31 cellular contexts compared by ENCODE assay signal in the genomic region with DNA sequence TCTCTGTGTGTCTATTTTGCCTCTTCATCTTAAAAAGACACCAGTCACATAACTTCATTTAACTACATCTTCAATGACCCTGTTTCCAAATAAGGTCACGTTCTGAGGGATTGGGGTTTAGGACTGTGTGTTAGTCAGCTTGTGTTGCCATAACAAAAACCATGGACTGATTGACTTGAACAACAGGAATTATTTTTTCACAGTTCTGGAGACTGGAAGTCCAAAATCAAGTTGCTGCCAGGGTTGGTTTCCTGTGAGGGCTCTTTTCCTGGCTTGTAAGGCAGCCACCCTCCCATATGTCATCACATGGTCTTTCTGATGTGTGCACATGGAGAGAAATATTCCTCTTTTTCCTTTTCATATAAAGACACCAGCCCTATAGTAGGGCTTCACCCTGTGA. TPM values are rescaled to one million over a fixed set of nuclear protein-coding genes. Genes with fewer than 3 reads are reported as not detected.
DNase-seq lines count a peak whose midpoint lies in the region; ATAC-seq and TF ChIP-seq lines count a peak whose summit lies in the region.
"Had no signal": no experiment of that assay in that cellular context is flagged by ENCODE, and none has a peak within 500 bp of the region (broad histone marks: within the 10 kb centered on the region; RNA-seq: fewer than 3 reads in every experiment).

No MANE protein-coding gene starts in this region.

- H4K20me1 ChIP-seq in IMR-90 (ENCODE audit: insufficient read depth, low read length) (peaks cover 7% of the 10 kb centered on the region; the same call in 1 of the 2 replicates), osteoblast (ENCODE audit: insufficient read depth, low read length) (peaks cover 3% of the 10 kb centered on the region)

- intact Hi-C loops in IMR-90 (cut with micrococcal nuclease), result no loop called here

- H3K4me1 ChIP-seq in IMR-90 (ENCODE audit: control insufficient read depth, insufficient read depth, low read length) (no peaks in the 10 kb centered on the region), osteoblast (ENCODE audit: insufficient read depth, low read length) (peaks cover 12% of the 10 kb centered on the region)

- H2AK9ac ChIP-seq in IMR-90 (replicated peaks; ENCODE audit: low read depth, low read length, poor library complexity), result no peak overlapping the region

- H2BK20ac ChIP-seq in IMR-90 (ENCODE audit: low read depth, low read length), result no peak overlapping the region

- no peak overlapping the region for H3K14ac ChIP-seq in IMR-90 (replicated peaks; ENCODE audit: low read depth, low read length)

- peaks cover 14% of the 10 kb centered on the region for H3K79me2 ChIP-seq in osteoblast (ENCODE audit: insufficient read depth, low read length)

- TF ChIP-seq RAD21 in IMR-90 (IDR thresholded peaks at IDR 0.05; ENCODE audit: low read length), result no peak

- DNase-seq in EH (ENCODE audit: low read depth) (peak; percentile 18), IMR-90 (no peak), chondrocyte (ENCODE audit: low spot score) (no peak), hepatic stellate cell (ENCODE audit: low spot score) (no peak), DMS153 treated with DMSO at 0.1 percent for 48 hours (lab: John Stamatoyannopoulos, UW; ENCODE audit: unreplicated experiment) (no peak), osteoblast (ENCODE audit: insufficient read length, low spot score, missing footprints) (no peak)
- DNase-seq in activated CD8-positive, alpha-beta memory T cell treated with anti-CD3 and anti-CD28 coated beads, Interleukin-2, amount 50 U/mL, for 48 hours, result no peak
- DNase-seq: activated CD4-positive, alpha-beta T cell treated with anti-CD3 and anti-CD28 coated beads for 4 hours; activated CD8-positive, alpha-beta T cell treated with anti-CD3 and anti-CD28 coated beads, Interleukin-2, amount 10 ng/mL, durations not matched to agents 7 days and 5 days; activated gamma-delta T cell treated with Interleukin-2 at 50 U/mL for 16 hours; activated naive CD8-positive, alpha-beta T cell treated with anti-CD3 and anti-CD28 coated beads, Interleukin-2, amount 10 ng/mL, durations not matched to agents 7 days and 5 days; caudate nucleus; CD4-positive, alpha-beta T cell; endodermal cell; esophagus squamous epithelium; H7; heart right ventricle; mucosa of descending colon; NCI-H1417 treated with DMSO at 0.1 percent for 48 hours; NCI-H2081; NCI-H2227 treated with DMSO at 0.1 percent for 48 hours; NCI-H526; PC-3; stimulated activated CD4-positive, alpha-beta T cell treated with anti-CD3 and anti-CD28 coated beads, Interleukin-1b, Interleukin-23, amount 100 ng/mL, for 48 hours had no signal

- CTCF ChIA-PET in IMR-90 (lab: Yijun Ruan, JAX), result no interaction called here

- POLR2A ChIA-PET in IMR-90 (lab: Charles Lee; ENCODE audit: unreplicated experiment), result no interaction called here

- dilution Hi-C loops in IMR-90 (cut with HindIII; ENCODE audit: low sequenced_read_pairs, unreplicated experiment), result no loop called here

- no peak overlapping the region for H2BK15ac ChIP-seq in IMR-90 (ENCODE audit: low read depth, low read length)

- H3K36me3 Mint-ChIP-seq in chondrocyte (ENCODE audit: low read depth), result peaks cover 12% of the 10 kb centered on the region
- peaks cover 31% of the 10 kb centered on the region for H3K36me3 Mint-ChIP-seq in nephron (ENCODE audit: low read depth)
- H3K36me3 Mint-ChIP-seq: natural killer cell treated with Interleukin-12 subunit alpha and Interleukin-12 subunit beta and Interleukin-15 and Interleukin-18, amount 100 ng/mL, for 72 hours had no signal

- in situ Hi-C loops in IMR-90 (cut with MboI; ENCODE audit: low sequenced_read_pairs), result no loop called here

- H4K91ac ChIP-seq in IMR-90 (ENCODE audit: insufficient read depth, low read depth, low read length), result no peak overlapping the region

- peak overlapping the region; percentile 1 for H3K27ac Mint-ChIP-seq in chondrocyte (ENCODE audit: unreplicated experiment)
- peak overlapping the region; percentile 10 to 97 (median 22) for H3K27ac Mint-ChIP-seq in nephron
- H3K27ac Mint-ChIP-seq: activated CD8-positive, alpha-beta T cell treated with anti-CD3 and anti-CD28 coated beads, Interleukin-2, amount 10 ng/mL, durations not matched to agents 7 days and 5 days; activated naive CD8-positive, alpha-beta T cell treated with anti-CD3 and anti-CD28 coated beads, Interleukin-2, amount 10 ng/mL, durations not matched to agents 7 days and 5 days; CD4-positive, alpha-beta T cell; endodermal cell; natural killer cell treated with Interleukin-12 subunit alpha and Interleukin-12 subunit beta and Interleukin-15 and Interleukin-18, amount 100 ng/mL, for 72 hours; stimulated activated naive CD8-positive, alpha-beta T cell treated with anti-CD3 and anti-CD28 coated beads, Interleukin-15, Interleukin-2, amounts not matched to agents 100 ng/mL and 50 ng/mL, for 24 hours had no signal

- H3K36me3 ChIP-seq in IMR-90 (ENCODE audit: control insufficient read depth, insufficient read depth, low read length), result peaks cover 4% of the 10 kb centered on the region
- no peaks in the 10 kb centered on the region for H3K36me3 ChIP-seq in osteoblast (ENCODE audit: insufficient read depth, low read length)

- H3K27ac ChIP-seq in IMR-90 (ENCODE audit: insufficient read depth, low read length), result no peak overlapping the region
- H3K27ac ChIP-seq in osteoblast (ENCODE audit: low read depth, low read length), result no peak overlapping the region
- H3K27ac ChIP-seq: A549, esophagus squamous epithelium, KMS-11 had no signal

- H3K56ac ChIP-seq in IMR-90 (ENCODE audit: extremely low read depth, insufficient read depth, low read length), result no peak overlapping the region

- H3K9me1 ChIP-seq in IMR-90 (ENCODE audit: insufficient read depth, low read length), result no peaks in the 10 kb centered on the region; the same call in 1 of the 2 replicates

- TF ChIP-seq CTCF in IMR-90 (conservative IDR thresholded peaks at IDR 0.05; ENCODE audit: low read depth, low read length) (no peak), chondrocyte (IDR thresholded peaks at IDR 0.05) (no peak), nephron (IDR thresholded peaks at IDR 0.05; ENCODE audit: unreplicated experiment in 3 of 3) (no peak), osteoblast (IDR thresholded peaks at IDR 0.05; ENCODE audit: extremely low read depth, low read depth, low read length) (no peak)

- no peaks in the 10 kb centered on the region for H3K27me3 Mint-ChIP-seq in chondrocyte (ENCODE audit: low read depth)
- H3K27me3 Mint-ChIP-seq in nephron (ENCODE audit: low read depth), result no peaks in the 10 kb centered on the region
- H3K27me3 Mint-ChIP-seq: activated naive CD8-positive, alpha-beta T cell treated with anti-CD3 and anti-CD28 coated beads, Interleukin-2, amount 10 ng/mL, durations not matched to agents 7 days and 5 days; CD4-positive, alpha-beta T cell; natural killer cell treated with Interleukin-12 subunit alpha and Interleukin-12 subunit beta and Interleukin-15 and Interleukin-18, amount 100 ng/mL, for 72 hours; stimulated activated naive CD8-positive, alpha-beta T cell treated with anti-CD3 and anti-CD28 coated beads, Interleukin-15, Interleukin-2, amounts not matched to agents 100 ng/mL and 50 ng/mL, for 24 hours had no signal

- peak overlapping the region; percentile 13; the same call in 1 of the 2 replicates for H2AK5ac ChIP-seq in IMR-90 (ENCODE audit: low read depth, low read length)

- H3K9me3 ChIP-seq in IMR-90 (ENCODE audit: control insufficient read depth, insufficient read depth, low read length) (no peaks in the 10 kb centered on the region), osteoblast (ENCODE audit: low read depth, low read length) (no peaks in the 10 kb centered on the region)
- H3K9me3 ChIP-seq: A549, esophagus squamous epithelium, mucosa of descending colon had no signal

- no CpG with 5 or more reads among the region's 1 CpG for WGBS in IMR-90 (ENCODE audit: extremely low coverage in 2 of 2, insufficient read length in 1 of 2), 2 experiments

- H3K27me3 ChIP-seq in IMR-90 (ENCODE audit: control insufficient read depth, insufficient read depth, low read length) (no peaks in the 10 kb centered on the region), osteoblast (ENCODE audit: insufficient read depth, low read length) (no peaks in the 10 kb centered on the region)
- H3K27me3 ChIP-seq: esophagus squamous epithelium, heart right ventricle had no signal

- H2AFZ ChIP-seq in IMR-90 (replicated peaks; ENCODE audit: low read length, poor library complexity) (no peak overlapping the region), osteoblast (ENCODE audit: low read length) (no peak overlapping the region)

- H3K9me3 Mint-ChIP-seq in chondrocyte (ENCODE audit: low read depth) (no peaks in the 10 kb centered on the region), nephron (no peaks in the 10 kb centered on the region)
- H3K9me3 Mint-ChIP-seq: activated naive CD8-positive, alpha-beta T cell treated with anti-CD3 and anti-CD28 coated beads, Interleukin-2, amount 10 ng/mL, durations not matched to agents 7 days and 5 days; CD4-positive, alpha-beta T cell; endodermal cell; natural killer cell treated with Interleukin-12 subunit alpha and Interleukin-12 subunit beta and Interleukin-15 and Interleukin-18, amount 100 ng/mL, for 72 hours; stimulated activated naive CD8-positive, alpha-beta T cell treated with anti-CD3 and anti-CD28 coated beads, Interleukin-15, Interleukin-2, amounts not matched to agents 100 ng/mL and 50 ng/mL, for 24 hours had no signal

- H3K4me1 Mint-ChIP-seq in chondrocyte (ENCODE audit: low read depth) (peaks cover 70% of the 10 kb centered on the region), nephron (peaks cover 47% of the 10 kb centered on the region)

- no peak overlapping the region for H4K8ac ChIP-seq in IMR-90 (ENCODE audit: low read depth in 2 of 2, low read length in 2 of 2)

- no peak overlapping the region for H2BK5ac ChIP-seq in IMR-90 (ENCODE audit: low read depth, low read length, poor library complexity, severe bottlenecking)

- ATAC-seq in IMR-90 (ENCODE audit: low read depth), result no peak
- ATAC-seq: A549; activated CD8-positive, alpha-beta T cell treated with anti-CD3 and anti-CD28 coated beads, Interleukin-2, amount 10 ng/mL, durations not matched to agents 7 days and 5 days; mucosa of descending colon; natural killer cell treated with Interleukin-12 subunit alpha and Interleukin-12 subunit beta and Interleukin-15 and Interleukin-18, amount 100 ng/mL, for 72 hours; PC-3; Right ventricle myocardium inferior; SK-N-SH treated with all-trans-retinoic acid at 6 μM for 48 hours had no signal

- H3K18ac ChIP-seq in IMR-90 (ENCODE audit: low read depth, low read length), result no peak overlapping the region

- no peak overlapping the region for H3K23ac ChIP-seq in IMR-90 (ENCODE audit: low read depth, low read length)

- no peak overlapping the region for H3K9ac ChIP-seq in IMR-90 (ENCODE audit: low read depth, low read length)
- H3K9ac ChIP-seq: KMS-11 had no signal

- peaks cover 17 to 47% of the 10 kb centered on the region in 2 experiments for H3K79me1 ChIP-seq in IMR-90 (ENCODE audit: low read depth in 1 of 2, low read length in 2 of 2)

- H3K4me3 ChIP-seq in IMR-90 (ENCODE audit: insufficient read depth, low read depth, low read length), result no peak overlapping the region
- H3K4me3 ChIP-seq in osteoblast (ENCODE audit: insufficient read depth, low read length), result no peak overlapping the region
- H3K4me3 ChIP-seq: A549, esophagus squamous epithelium, heart right ventricle, mucosa of descending colon had no signal

- no peak overlapping the region for H3K4me2 ChIP-seq in IMR-90 (ENCODE audit: low read depth, low read length)
- H3K4me2 ChIP-seq in osteoblast (ENCODE audit: insufficient read depth, low read length), result no peak overlapping the region
- H3K4me2 ChIP-seq: A549, KMS-11 had no signal

- no peak overlapping the region for H3K4me3 Mint-ChIP-seq in chondrocyte (ENCODE audit: unreplicated experiment)
- H3K4me3 Mint-ChIP-seq in nephron, result no peak overlapping the region
- H3K4me3 Mint-ChIP-seq: activated CD8-positive, alpha-beta T cell treated with anti-CD3 and anti-CD28 coated beads, Interleukin-2, amount 10 ng/mL, durations not matched to agents 7 days and 5 days; activated naive CD8-positive, alpha-beta T cell treated with anti-CD3 and anti-CD28 coated beads, Interleukin-2, amount 10 ng/mL, durations not matched to agents 7 days and 5 days; CD4-positive, alpha-beta T cell; endodermal cell; natural killer cell treated with Interleukin-12 subunit alpha and Interleukin-12 subunit beta and Interleukin-15 and Interleukin-18, amount 100 ng/mL, for 72 hours; stimulated activated naive CD8-positive, alpha-beta T cell treated with anti-CD3 and anti-CD28 coated beads, Interleukin-15, Interleukin-2, amounts not matched to agents 100 ng/mL and 50 ng/mL, for 24 hours had no signal

- no peak overlapping the region for H2BK120ac ChIP-seq in IMR-90 (ENCODE audit: low read depth, low read length)

- no peak overlapping the region for H3K4ac ChIP-seq in IMR-90 (ENCODE audit: low read depth, low read length)

- no peak for TF ChIP-seq POLR2A in IMR-90 (IDR thresholded peaks at IDR 0.05; ENCODE audit: low read depth, low read length)

- H4K5ac ChIP-seq in IMR-90 (ENCODE audit: low read depth, low read length), result no peak overlapping the region

- no TSS peak for BruUV-seq in IMR-90 (replicated peaks; lab: Mats Ljungman, UMichigan)

RNA-seq across cellular contexts. Expression of gene REEP3, which starts 55.3 kb away (rescaled TPM):
- total RNA-seq in IMR-90 (2012; rRNA removed) (28.9 and 48.6 TPM in 2 replicates), chondrocyte (77.8 to 80.6 TPM (median 78.3 TPM) in 3 replicates), osteoblast (66.6 and 71.3 TPM in 2 replicates)
- 9.2 and 11.7 TPM in 2 replicates for polyA plus RNA-seq in IMR-90 (2012; rRNA removed)
- 3.6 and 4.4 TPM in 2 replicates for polyA plus RNA-seq in IMR-90 (2012; cell fraction: cytosol; rRNA removed)
- polyA plus RNA-seq in IMR-90 (2012; cell fraction: nucleus; rRNA removed; ENCODE audit: low replicate concordance), result 1.0 and 4.6 TPM in 2 replicates
